15 cellular contexts compared by ENCODE assay signal in the genomic region with DNA sequence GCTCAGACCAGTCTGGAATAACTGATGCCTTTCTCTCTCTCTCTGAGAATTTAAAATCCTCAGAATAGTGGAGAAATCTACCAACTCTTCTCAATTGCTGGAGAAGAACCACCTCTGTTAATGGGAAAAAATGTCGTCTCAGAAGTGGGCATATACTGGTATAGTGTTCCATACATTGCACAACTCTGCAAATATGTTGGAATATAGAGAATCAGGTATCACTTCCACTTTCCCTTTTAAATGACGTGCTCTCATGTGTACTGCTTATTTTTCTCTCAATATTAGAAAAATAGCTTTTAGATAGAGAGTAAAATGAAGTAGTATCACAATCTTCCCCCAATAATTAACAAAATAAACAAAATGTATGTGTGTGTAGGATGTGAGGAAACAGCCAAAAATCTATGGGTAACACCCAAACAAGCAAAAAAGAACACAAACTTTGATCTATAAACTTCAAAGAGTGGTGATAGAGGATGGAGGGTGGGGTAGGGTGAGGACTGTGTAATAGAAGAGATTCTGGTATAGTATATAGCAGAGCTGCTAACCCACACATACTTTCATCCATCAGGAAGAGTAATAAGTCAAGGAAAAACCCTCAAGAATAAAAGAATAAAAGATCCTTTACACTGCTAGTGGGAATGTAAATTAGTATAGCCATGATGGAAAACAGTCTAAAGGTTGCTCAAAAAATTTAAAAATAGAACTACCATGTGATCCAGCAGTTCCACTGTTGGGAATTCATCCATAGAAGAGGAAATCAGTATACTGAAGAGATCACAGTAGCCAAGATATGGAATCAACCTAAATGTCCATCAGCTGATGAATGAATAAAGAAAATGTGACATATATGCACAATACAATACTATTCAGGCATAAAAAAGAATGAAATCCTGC. TPM values are rescaled to one million over a fixed set of nuclear protein-coding genes. Genes with fewer than 3 reads are reported as not detected.
DNase-seq lines count a peak whose midpoint lies in the region; ATAC-seq and TF ChIP-seq lines count a peak whose summit lies in the region.
"Had no signal": no experiment of that assay in that cellular context is flagged by ENCODE, and none has a peak within 500 bp of the region (broad histone marks: within the 10 kb centered on the region; RNA-seq: fewer than 3 reads in every experiment).

No MANE protein-coding gene starts in this region.

- no peak overlapping the region for H3K4me3 ChIP-seq in left ventricle myocardium inferior
- H3K4me3 ChIP-seq: adrenal gland had no signal

- intact Hi-C loops in left ventricle myocardium inferior (cut with micrococcal nuclease) (no loop called here), left cardiac atrium (cut with DNase I) (no loop called here)

- peaks cover 2% of the 10 kb centered on the region for H3K36me3 ChIP-seq in left ventricle myocardium inferior
- H3K36me3 ChIP-seq: adrenal gland had no signal

- H3K36me3 Mint-ChIP-seq in T-helper 2 cell treated with Interferon-gamma antibody and Interleukin-4, amounts not matched to agents 5 μg/mL and 100 μg/mL, for 36 hours (ENCODE audit: low read depth), result peaks cover 52% of the 10 kb centered on the region
- peaks cover 32% of the 10 kb centered on the region for H3K36me3 Mint-ChIP-seq in effector memory CD8-positive, alpha-beta T cell (ENCODE audit: insufficient read depth)

- ATAC-seq in left cardiac atrium (no peak), HG03442 (IDR thresholded peaks at IDR 0.05; ENCODE audit: unreplicated experiment) (no peak), GM19328 (IDR thresholded peaks at IDR 0.05; ENCODE audit: unreplicated experiment) (no peak)
- peak; percentile 78 for ATAC-seq in effector memory CD8-positive, alpha-beta T cell (replicated peaks)

- peak overlapping the region; percentile 83 for H3K27ac Mint-ChIP-seq in T-helper 2 cell treated with Interferon-gamma antibody and Interleukin-4, amounts not matched to agents 5 μg/mL and 100 μg/mL, for 36 hours
- H3K27ac Mint-ChIP-seq in effector memory CD8-positive, alpha-beta T cell, result peak overlapping the region; percentile 80 to 94

- TF ChIP-seq CTCF in left ventricle myocardium inferior (IDR thresholded peaks at IDR 0.05; ENCODE audit: borderline replicate concordance), result no peak

- no peaks in the 10 kb centered on the region for H3K27me3 Mint-ChIP-seq in T-helper 2 cell treated with Interferon-gamma antibody and Interleukin-4, amounts not matched to agents 5 μg/mL and 100 μg/mL, for 36 hours (ENCODE audit: low read depth)
- no peaks in the 10 kb centered on the region for H3K27me3 Mint-ChIP-seq in effector memory CD8-positive, alpha-beta T cell

- H3K4me1 Mint-ChIP-seq in T-helper 2 cell treated with Interferon-gamma antibody and Interleukin-4, amounts not matched to agents 5 μg/mL and 100 μg/mL, for 36 hours (ENCODE audit: low read depth), result peaks cover 44% of the 10 kb centered on the region
- H3K4me1 Mint-ChIP-seq in effector memory CD8-positive, alpha-beta T cell (ENCODE audit: low read depth in 2 of 2), result peaks cover 44 to 57% of the 10 kb centered on the region in 2 donors

- no peaks in the 10 kb centered on the region for H3K27me3 ChIP-seq in left ventricle myocardium inferior (ENCODE audit: low read depth)
- H3K27me3 ChIP-seq: adrenal gland had no signal

- peak overlapping the region; percentile 11 for H3K27ac ChIP-seq in left ventricle myocardium inferior (replicated peaks)
- H3K27ac ChIP-seq: adrenal gland, epithelial cell of prostate had no signal

- peaks cover 52% of the 10 kb centered on the region for H3K4me1 ChIP-seq in left ventricle myocardium inferior
- H3K4me1 ChIP-seq: adrenal gland had no signal

- no peaks in the 10 kb centered on the region for H3K9me3 ChIP-seq in left ventricle myocardium inferior (replicated peaks)
- H3K9me3 ChIP-seq: adrenal gland had no signal

- H3K4me3 Mint-ChIP-seq in T-helper 2 cell treated with Interferon-gamma antibody and Interleukin-4, amounts not matched to agents 5 μg/mL and 100 μg/mL, for 36 hours, result peak overlapping the region; percentile 61
- H3K4me3 Mint-ChIP-seq in effector memory CD8-positive, alpha-beta T cell, result peak overlapping the region; percentile 47 to 51

- DNase-seq in left ventricle myocardium inferior (no peak), left cardiac atrium (no peak), islet precursor cell (no peak), AG08396 (ENCODE audit: low spot score) (no peak)
- no peak for DNase-seq in T-helper 2 cell treated with Interferon-gamma antibody and Interleukin-4, amounts not matched to agents 5 μg/mL and 100 μg/mL, for 36 hours (ENCODE audit: low spot score)
- no peak for DNase-seq in effector memory CD8-positive, alpha-beta T cell
- DNase-seq: adrenal gland; H7; NCI-H1048; NCI-H82; occipital lobe; stimulated activated CD4-positive, alpha-beta T cell treated with anti-CD3 and anti-CD28 coated beads, Interleukin-4, amount 100 ng/mL, for 24 hours had no signal

- no peaks in the 10 kb centered on the region for H3K9me3 Mint-ChIP-seq in T-helper 2 cell treated with Interferon-gamma antibody and Interleukin-4, amounts not matched to agents 5 μg/mL and 100 μg/mL, for 36 hours
- H3K9me3 Mint-ChIP-seq in effector memory CD8-positive, alpha-beta T cell, result no peaks in the 10 kb centered on the region

RNA-seq across cellular contexts. Expression of gene NFATC3, which starts 46.9 kb away (rescaled TPM):
- total RNA-seq in left ventricle myocardium inferior (20.9 TPM), left cardiac atrium (10 to 100 TPM; 25.9 to 28.9 TPM)
